In genomic region chr4:6308890-6309643, GRCh38 we compare ENCODE assay signal across 8 cellular contexts. TPM values are rescaled to one million over a fixed set of nuclear protein-coding genes. Genes with fewer than 3 reads are reported as not detected.
DNase-seq lines count a peak whose midpoint lies in the region; ATAC-seq and TF ChIP-seq lines count a peak whose summit lies in the region.

No MANE protein-coding gene starts in this region.

- peak overlapping the region; percentile 27 for H3K4me3 Mint-ChIP-seq in T-helper 1 cell treated with Interleukin-12 subunit alpha and Interleukin-12 subunit beta and Interleukin-4 antibody, amounts not matched to agents 30 μg/mL and 1 μg/mL, for 36 hours
- no peak overlapping the region for H3K4me3 Mint-ChIP-seq in activated naive CD8-positive, alpha-beta T cell treated with anti-CD3 and anti-CD28 coated beads, Interleukin-2, amount 50 U/mL, for 24 hours

- H3K27me3 ChIP-seq in left lung, result peaks cover 11 to 54% of the 10 kb centered on the region in 2 donors
- H3K27me3 ChIP-seq in tibial artery, result peaks cover 0 to 12% of the 10 kb centered on the region in 2 donors

- DNase-seq in T-helper 1 cell (no peak), left lung (peak in 1 of 2 donors; percentile 80), tibial artery (no peak), epidermal melanocyte (ENCODE audit: insufficient read length, low spot score) (no peak)
- peak; percentile 23 for DNase-seq in activated naive CD8-positive, alpha-beta T cell treated with anti-CD3 and anti-CD28 coated beads, Interleukin-2, amount 50 U/mL, for 24 hours

- no peaks in the 10 kb centered on the region for H3K36me3 Mint-ChIP-seq in T-helper 1 cell treated with Interleukin-12 subunit alpha and Interleukin-12 subunit beta and Interleukin-4 antibody, amounts not matched to agents 30 μg/mL and 1 μg/mL, for 36 hours (ENCODE audit: low read depth)
- peaks cover 3% of the 10 kb centered on the region for H3K36me3 Mint-ChIP-seq in activated naive CD8-positive, alpha-beta T cell treated with anti-CD3 and anti-CD28 coated beads, Interleukin-2, amount 50 U/mL, for 24 hours (ENCODE audit: low read depth)

- H3K9me3 ChIP-seq in left lung (peaks cover 0 to 2% of the 10 kb centered on the region in 2 donors), tibial artery (no peaks in the 10 kb centered on the region)

- H3K27ac ChIP-seq in left lung (peak overlapping the region in 1 of 2 donors; percentile 50), tibial artery (no peak overlapping the region)

- no peaks in the 10 kb centered on the region for H3K4me1 Mint-ChIP-seq in T-helper 1 cell treated with Interleukin-12 subunit alpha and Interleukin-12 subunit beta and Interleukin-4 antibody, amounts not matched to agents 30 μg/mL and 1 μg/mL, for 36 hours (ENCODE audit: low read depth)
- H3K4me1 Mint-ChIP-seq in activated naive CD8-positive, alpha-beta T cell treated with anti-CD3 and anti-CD28 coated beads, Interleukin-2, amount 50 U/mL, for 24 hours, result peaks cover 5% of the 10 kb centered on the region

- TF ChIP-seq POLR2A in GM18505 (IDR thresholded peaks at IDR 0.05; ENCODE audit: borderline replicate concordance, extremely low read depth, insufficient read depth, insufficient read length), result no peak

- no peaks in the 10 kb centered on the region for H3K9me3 Mint-ChIP-seq in T-helper 1 cell treated with Interleukin-12 subunit alpha and Interleukin-12 subunit beta and Interleukin-4 antibody, amounts not matched to agents 30 μg/mL and 1 μg/mL, for 36 hours
- no peaks in the 10 kb centered on the region for H3K9me3 Mint-ChIP-seq in activated naive CD8-positive, alpha-beta T cell treated with anti-CD3 and anti-CD28 coated beads, Interleukin-2, amount 50 U/mL, for 24 hours

- H3K36me3 ChIP-seq in left lung, result peaks cover 0 to 4% of the 10 kb centered on the region in 2 donors
- peaks cover 9 to 14% (median 12%) of the 10 kb centered on the region in 3 donors for H3K36me3 ChIP-seq in tibial artery

- intact Hi-C loops in left lung (cut with DNase I), result no loop called here
- intact Hi-C loops in tibial artery (cut with DNase I; ENCODE audit: low total_unique reads), result no loop called here

- ATAC-seq in activated naive CD8-positive, alpha-beta T cell treated with anti-CD3 and anti-CD28 coated beads, Interleukin-2, amount 50 U/mL, for 24 hours, result peak; percentile 66
- peak; percentile 73 for ATAC-seq in left lung
- ATAC-seq in GM18505 (IDR thresholded peaks at IDR 0.05; ENCODE audit: unreplicated experiment), result no peak
- ATAC-seq in HG02973 (IDR thresholded peaks at IDR 0.05; ENCODE audit: unreplicated experiment), result no peak

- H3K4me3 ChIP-seq in left lung (peak overlapping the region; percentile 29 to 35), tibial artery (peak overlapping the region; percentile 29 to 54)

- no peak overlapping the region for H3K27ac Mint-ChIP-seq in T-helper 1 cell treated with Interleukin-12 subunit alpha and Interleukin-12 subunit beta and Interleukin-4 antibody, amounts not matched to agents 30 μg/mL and 1 μg/mL, for 36 hours
- no peak overlapping the region for H3K27ac Mint-ChIP-seq in activated naive CD8-positive, alpha-beta T cell treated with anti-CD3 and anti-CD28 coated beads, Interleukin-2, amount 50 U/mL, for 24 hours

- TF ChIP-seq CTCF in left lung (IDR thresholded peaks at IDR 0.05) (no peak), tibial artery (IDR thresholded peaks at IDR 0.05) (no peak)

- no peaks in the 10 kb centered on the region for H3K4me1 ChIP-seq in left lung
- peaks cover 0 to 12% (median 6%) of the 10 kb centered on the region in 4 donors for H3K4me1 ChIP-seq in tibial artery

- peaks cover 60% of the 10 kb centered on the region for H3K27me3 Mint-ChIP-seq in T-helper 1 cell treated with Interleukin-12 subunit alpha and Interleukin-12 subunit beta and Interleukin-4 antibody, amounts not matched to agents 30 μg/mL and 1 μg/mL, for 36 hours (ENCODE audit: low read depth)
- H3K27me3 Mint-ChIP-seq in activated naive CD8-positive, alpha-beta T cell treated with anti-CD3 and anti-CD28 coated beads, Interleukin-2, amount 50 U/mL, for 24 hours, result peaks cover 36% of the 10 kb centered on the region

RNA-seq across cellular contexts. Expression of gene WFS1, which starts 39.4 kb away (rescaled TPM):
- total RNA-seq in left lung, result 100 to 1,000 TPM in 1 of 2 donors, 10 to 100 TPM in 1; 40.1 to 103 TPM

Comparison
In these comparisons a context has a peak if more than half of its experiments do, and no peak if none do; other contexts are left out.
1. ATAC-seq: peak in activated naive CD8-positive, alpha-beta T cell treated with anti-CD3 and anti-CD28 coated beads, Interleukin-2, amount 50 U/mL, for 24 hours (single experiment) and left lung (single experiment); none in GM18505 (single experiment) and HG02973 (single experiment).